In the genomic region with DNA sequence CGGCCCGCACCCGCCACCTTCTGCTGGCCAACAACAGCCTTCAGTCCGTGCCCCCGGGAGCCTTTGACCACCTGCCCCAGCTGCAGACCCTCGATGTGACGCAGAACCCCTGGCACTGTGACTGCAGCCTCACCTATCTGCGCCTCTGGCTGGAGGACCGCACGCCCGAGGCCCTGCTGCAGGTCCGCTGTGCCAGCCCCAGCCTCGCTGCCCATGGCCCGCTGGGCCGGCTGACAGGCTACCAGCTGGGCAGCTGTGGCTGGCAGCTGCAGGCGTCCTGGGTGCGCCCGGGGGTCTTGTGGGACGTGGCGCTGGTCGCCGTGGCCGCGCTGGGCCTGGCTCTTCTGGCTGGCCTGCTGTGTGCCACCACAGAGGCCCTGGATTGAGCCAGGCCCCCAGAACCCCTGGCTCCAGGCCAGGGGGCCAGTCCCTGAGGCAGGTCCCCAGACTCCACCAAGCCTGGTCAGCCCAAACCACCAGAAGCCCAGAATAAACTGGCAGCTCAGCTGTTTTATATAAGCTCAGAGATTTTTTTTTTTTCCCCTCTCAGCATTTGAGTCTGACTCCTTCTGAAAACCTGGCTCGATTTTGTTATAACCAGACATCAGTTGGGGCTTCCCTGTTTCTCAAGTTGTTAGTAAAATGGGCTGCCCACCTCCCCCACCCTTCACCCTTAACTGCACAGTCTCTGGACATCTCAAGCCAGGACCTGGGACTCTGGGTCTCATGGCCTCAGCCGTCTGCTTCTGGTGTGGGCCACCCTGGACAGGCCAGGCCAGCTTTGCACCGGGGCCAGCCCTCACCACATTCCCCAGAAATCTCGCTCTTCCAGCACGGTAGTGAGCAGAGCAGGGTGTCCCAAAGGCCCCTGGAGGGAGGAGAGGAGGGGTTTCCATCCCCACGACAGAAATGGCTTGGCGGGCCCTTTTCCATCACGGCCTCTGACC, we compare ENCODE assay signal across 18 cellular contexts. TPM values are rescaled to one million over a fixed set of nuclear protein-coding genes. Genes with fewer than 3 reads are reported as not detected.
DNase-seq lines count a peak whose midpoint lies in the region; ATAC-seq and TF ChIP-seq lines count a peak whose summit lies in the region.
"Had no signal": no experiment of that assay in that cellular context is flagged by ENCODE, and none has a peak within 500 bp of the region (broad histone marks: within the 10 kb centered on the region; RNA-seq: fewer than 3 reads in every experiment).

No MANE protein-coding gene starts in this region.

- no peak for TF ChIP-seq POLR2A in IMR-90 (IDR thresholded peaks at IDR 0.05; ENCODE audit: low read depth, low read length)
- TF ChIP-seq POLR2A in spleen (IDR thresholded peaks at IDR 0.05) = no peak

- H2AFZ ChIP-seq in IMR-90 (replicated peaks; ENCODE audit: low read length, poor library complexity) (peak overlapping the region; percentile 56), mesenchymal stem cell (ENCODE audit: low read depth, low read length) (no peak overlapping the region)

- H3K4me2 ChIP-seq in BLaER1 (peak overlapping the region; percentile 97), IMR-90 (ENCODE audit: low read depth, low read length) (no peak overlapping the region), mesenchymal stem cell (ENCODE audit: low read length, poor library complexity, severe bottlenecking) (no peak overlapping the region)
- H3K4me2 ChIP-seq: A549 had no signal

- no peaks in the 10 kb centered on the region for H3K9me1 ChIP-seq in IMR-90 (ENCODE audit: insufficient read depth, low read length)

- no peak overlapping the region for H2BK20ac ChIP-seq in IMR-90 (ENCODE audit: low read depth, low read length)

- H3K23ac ChIP-seq in IMR-90 (ENCODE audit: low read depth, low read length) (no peak overlapping the region), mesenchymal stem cell (ENCODE audit: low read length in 2 of 2) (no peak overlapping the region)

- TF ChIP-seq CTCF in IMR-90 (conservative IDR thresholded peaks at IDR 0.05; ENCODE audit: low read depth, low read length) = no peak
- no peak for TF ChIP-seq CTCF in spleen (IDR thresholded peaks at IDR 0.05 in 8 of 11, conservative IDR thresholded peaks at IDR 0.05 in 3 of 11)

- POLR2A ChIA-PET in IMR-90 (lab: Charles Lee; ENCODE audit: unreplicated experiment) = no interaction called here

- CTCF ChIA-PET in IMR-90 (lab: Yijun Ruan, JAX) = interaction anchor here (0.6 kb wide), 1 partner anchor 20 kb away, joined by 3 read pairs; no protein-coding TSS in a partner anchor

- peak overlapping the region; percentile 53 for H3K4me3 ChIP-seq in BLaER1
- H3K4me3 ChIP-seq in IMR-90 (ENCODE audit: insufficient read depth, low read depth, low read length) = no peak overlapping the region
- H3K4me3 ChIP-seq in mesenchymal stem cell (ENCODE audit: insufficient read depth in 1 of 2, low read depth in 1 of 2, low read length in 2 of 2) = no peak overlapping the region
- no peak overlapping the region for H3K4me3 ChIP-seq in spleen
- H3K4me3 ChIP-seq: A549, HAP-1, K562 had no signal

- H2AK5ac ChIP-seq in IMR-90 (ENCODE audit: low read depth, low read length) (no peak overlapping the region), mesenchymal stem cell (ENCODE audit: low read length, severe bottlenecking) (no peak overlapping the region)

- H3K18ac ChIP-seq in IMR-90 (ENCODE audit: low read depth, low read length) (no peak overlapping the region), mesenchymal stem cell (ENCODE audit: low read depth in 1 of 2, low read length in 2 of 2) (peak overlapping the region in 1 of 2 experiments; percentile 55)

- H3K27ac ChIP-seq in BLaER1 (peak overlapping the region; percentile 87), IMR-90 (ENCODE audit: insufficient read depth, low read length) (no peak overlapping the region), mesenchymal stem cell (ENCODE audit: low read length, poor library complexity, severe bottlenecking) (no peak overlapping the region), spleen (no peak overlapping the region), caudate nucleus (ENCODE audit: low read depth, low read length) (no peak overlapping the region)
- H3K27ac ChIP-seq: A549, C4-2B, RWPE1 had no signal

- in situ Hi-C loops in IMR-90 (cut with MboI; ENCODE audit: low sequenced_read_pairs) = no loop called here

- peak overlapping the region in 1 of 2 experiments; percentile 3 for H2BK12ac ChIP-seq in mesenchymal stem cell (ENCODE audit: low read length in 2 of 2)

- ATAC-seq in IMR-90 (ENCODE audit: low read depth) = no peak
- ATAC-seq in HG02852 (IDR thresholded peaks at IDR 0.05; ENCODE audit: unreplicated experiment) = no peak
- ATAC-seq: A549, K562 had no signal

- H3K56ac ChIP-seq in IMR-90 (ENCODE audit: extremely low read depth, insufficient read depth, low read length) = no peak overlapping the region

- no peak overlapping the region for H2BK15ac ChIP-seq in IMR-90 (ENCODE audit: low read depth, low read length)
- no peak overlapping the region for H2BK15ac ChIP-seq in mesenchymal stem cell (ENCODE audit: low read depth, poor library complexity, severe bottlenecking)

- intact Hi-C loops in IMR-90 (cut with micrococcal nuclease) = no loop called here
- intact Hi-C loops in spleen (cut with DNase I; ENCODE audit: low total_unique reads) = no loop called here

- no peak overlapping the region for H2BK120ac ChIP-seq in IMR-90 (ENCODE audit: low read depth, low read length)
- no peak overlapping the region for H2BK120ac ChIP-seq in mesenchymal stem cell (ENCODE audit: low read depth, low read length)

- 81% methylated on average over 17 of the region's 32 CpGs; no CpG with 5 or more reads in 1 of the 2 experiments for WGBS in IMR-90 (ENCODE audit: extremely low coverage in 2 of 2, insufficient read length in 1 of 2), 2 experiments
- 92% methylated on average over 32 of the region's 32 CpGs for WGBS in mesenchymal stem cell
- WGBS in spleen, 5 donors = 91 to 95% (median 92%) methylated on average over 10 to 32 of the region's 32 CpGs

- dilution Hi-C loops in IMR-90 (cut with HindIII; ENCODE audit: low sequenced_read_pairs, unreplicated experiment) = no loop called here

- H4K20me1 ChIP-seq in BLaER1 = no peaks in the 10 kb centered on the region
- no peaks in the 10 kb centered on the region for H4K20me1 ChIP-seq in IMR-90 (ENCODE audit: insufficient read depth, low read length)

- DNase-seq in IMR-90 (no peak), mesenchymal stem cell (no peak), spleen (peak; percentile 62), caudate nucleus (lab: John Stamatoyannopoulos, UW) (no peak), NCI-H510A treated with DMSO at 0.1 percent for 48 hours (lab: John Stamatoyannopoulos, UW) (no peak)
- DNase-seq: DMS 273 treated with DMSO at 0.1 percent for 48 hours; NCI-H1105; NCI-H2081; NCI-H446 treated with DMSO at 0.1 percent for 48 hours; NCI-H748 treated with DMSO at 0.1 percent for 48 hours; NK-92 treated with Interleukin-12 subunit alpha and Interleukin-12 subunit beta, amount 100 ng/mL, for 24 hours had no signal

- TF ChIP-seq RAD21 in IMR-90 (IDR thresholded peaks at IDR 0.05; ENCODE audit: low read length) = no peak

- H3K27me3 ChIP-seq in BLaER1 = no peaks in the 10 kb centered on the region
- peaks cover 32% of the 10 kb centered on the region for H3K27me3 ChIP-seq in IMR-90 (ENCODE audit: control insufficient read depth, insufficient read depth, low read length)
- peaks cover 30 to 32% of the 10 kb centered on the region in 2 experiments for H3K27me3 ChIP-seq in mesenchymal stem cell (ENCODE audit: control insufficient read depth in 1 of 2, insufficient read depth in 1 of 2, low read length in 2 of 2)
- peaks cover 0 to 18% (median 0%) of the 10 kb centered on the region in 7 donors for H3K27me3 ChIP-seq in spleen (replicated peaks in 1 of 7)

- no TSS peak for BruUV-seq in IMR-90 (replicated peaks; lab: Mats Ljungman, UMichigan)

- no peak overlapping the region for H4K5ac ChIP-seq in IMR-90 (ENCODE audit: low read depth, low read length)

- H4K8ac ChIP-seq in IMR-90 (ENCODE audit: low read depth in 2 of 2, low read length in 2 of 2) (no peak overlapping the region), mesenchymal stem cell (ENCODE audit: low read length) (no peak overlapping the region)

- no peak overlapping the region for H4K91ac ChIP-seq in IMR-90 (ENCODE audit: insufficient read depth, low read depth, low read length)
- peak overlapping the region; percentile 46 for H4K91ac ChIP-seq in mesenchymal stem cell (ENCODE audit: low read length)

- H3K79me1 ChIP-seq in IMR-90 (ENCODE audit: low read depth in 1 of 2, low read length in 2 of 2) (no peaks in the 10 kb centered on the region), mesenchymal stem cell (replicated peaks; ENCODE audit: low read length, poor library complexity, severe bottlenecking) (no peaks in the 10 kb centered on the region)

- H3K4me1 ChIP-seq in BLaER1 (peaks cover 100% of the 10 kb centered on the region), IMR-90 (ENCODE audit: control insufficient read depth, insufficient read depth, low read length) (peaks cover 2% of the 10 kb centered on the region; the same call in 1 of the 2 replicates), mesenchymal stem cell (ENCODE audit: control insufficient read depth, insufficient read depth, low read depth, low read length) (peaks cover 2% of the 10 kb centered on the region), spleen (peaks cover 0 to 25% (median 10%) of the 10 kb centered on the region in 6 donors)
- H3K4me1 ChIP-seq: A549, HAP-1 had no signal

- no peak overlapping the region for H2AK9ac ChIP-seq in IMR-90 (replicated peaks; ENCODE audit: low read depth, low read length, poor library complexity)

- no peaks in the 10 kb centered on the region for H3K9me3 ChIP-seq in BLaER1
- H3K9me3 ChIP-seq in IMR-90 (ENCODE audit: control insufficient read depth, insufficient read depth, low read length) = no peaks in the 10 kb centered on the region
- no peaks in the 10 kb centered on the region for H3K9me3 ChIP-seq in mesenchymal stem cell (ENCODE audit: control insufficient read depth, low read length)
- H3K9me3 ChIP-seq in spleen = no peaks in the 10 kb centered on the region
- H3K9me3 ChIP-seq: A549, HAP-1 had no signal

- H3K9ac ChIP-seq in BLaER1 = peak overlapping the region; percentile 75
- no peak overlapping the region for H3K9ac ChIP-seq in IMR-90 (ENCODE audit: low read depth, low read length)
- H3K9ac ChIP-seq in mesenchymal stem cell (ENCODE audit: low read length) = no peak overlapping the region

- H2BK5ac ChIP-seq in IMR-90 (ENCODE audit: low read depth, low read length, poor library complexity, severe bottlenecking) (no peak overlapping the region), mesenchymal stem cell (ENCODE audit: low read depth, low read length, poor library complexity, severe bottlenecking) (no peak overlapping the region)

- no peak overlapping the region for H3K14ac ChIP-seq in IMR-90 (replicated peaks; ENCODE audit: low read depth, low read length)
- H3K14ac ChIP-seq in mesenchymal stem cell (ENCODE audit: low read length in 2 of 2) = peak overlapping the region in 1 of 2 experiments; percentile 11

- no peak overlapping the region for H3K4ac ChIP-seq in IMR-90 (ENCODE audit: low read depth, low read length)
- no peak overlapping the region for H3K4ac ChIP-seq in mesenchymal stem cell (ENCODE audit: low read depth in 1 of 2, low read length in 2 of 2)

- no peaks in the 10 kb centered on the region for H3K36me3 ChIP-seq in BLaER1
- H3K36me3 ChIP-seq in IMR-90 (ENCODE audit: control insufficient read depth, insufficient read depth, low read length) = no peaks in the 10 kb centered on the region
- H3K36me3 ChIP-seq in mesenchymal stem cell (ENCODE audit: control insufficient read depth in 1 of 2, insufficient read depth in 2 of 2, low read depth in 1 of 2, low read length in 2 of 2) = no peaks in the 10 kb centered on the region
- H3K36me3 ChIP-seq in spleen = no peaks in the 10 kb centered on the region
- H3K36me3 ChIP-seq: HAP-1 had no signal

RNA-seq across cellular contexts. Expression of gene GP9, which starts 1.6 kb away (rescaled TPM):
- total RNA-seq in IMR-90 (2012; rRNA removed) = not detected in 2 replicates
- polyA plus RNA-seq in IMR-90 (2012; rRNA removed) = not detected in 2 replicates
- not detected in 2 replicates for polyA plus RNA-seq in IMR-90 (2012; cell fraction: cytosol; rRNA removed)
- polyA plus RNA-seq in IMR-90 (2012; cell fraction: nucleus; rRNA removed; ENCODE audit: low replicate concordance) = not detected in 2 replicates
- polyA plus RNA-seq in mesenchymal stem cell (2013, experiment 1 of 2) = not detected
- polyA plus RNA-seq in mesenchymal stem cell (2013, experiment 2 of 2) = not detected
- total RNA-seq in spleen = 10 to 100 TPM in 1 of 7 donors, 1 to 10 TPM in 6; 4.2 to 14.9 (median 7.9) TPM
- 1 to 10 TPM; 1.4 to 5.5 (median 2.2) TPM for polyA plus RNA-seq in spleen
- total RNA-seq: K562 had no signal
- polyA plus RNA-seq: A549, K562 had no signal

RNA-seq across cellular contexts. Expression of gene RAB43, which starts 59.4 kb away (rescaled TPM):
- 9.2 and 9.9 TPM in 2 replicates for total RNA-seq in IMR-90 (2012; rRNA removed)
- 14.0 and 15.7 TPM in 2 replicates for polyA plus RNA-seq in IMR-90 (2012; rRNA removed)
- polyA plus RNA-seq in IMR-90 (2012; cell fraction: cytosol; rRNA removed) = 6.9 and 17.3 TPM in 2 replicates
- polyA plus RNA-seq in IMR-90 (2012; cell fraction: nucleus; rRNA removed; ENCODE audit: low replicate concordance) = 14.8 and 26.5 TPM in 2 replicates
- 17.6 TPM for polyA plus RNA-seq in mesenchymal stem cell (2013, experiment 1 of 2)
- polyA plus RNA-seq in mesenchymal stem cell (2013, experiment 2 of 2) = 17.3 TPM
- 10 to 100 TPM; 26.7 to 49.6 (median 31.9) TPM for total RNA-seq in spleen
- 10 to 100 TPM in 1 of 3 donors, 1 to 10 TPM in 2; 3.1 to 12.5 (median 3.2) TPM for polyA plus RNA-seq in spleen
